ENCODE assay signal across 10 cellular contexts in the genomic region with DNA sequence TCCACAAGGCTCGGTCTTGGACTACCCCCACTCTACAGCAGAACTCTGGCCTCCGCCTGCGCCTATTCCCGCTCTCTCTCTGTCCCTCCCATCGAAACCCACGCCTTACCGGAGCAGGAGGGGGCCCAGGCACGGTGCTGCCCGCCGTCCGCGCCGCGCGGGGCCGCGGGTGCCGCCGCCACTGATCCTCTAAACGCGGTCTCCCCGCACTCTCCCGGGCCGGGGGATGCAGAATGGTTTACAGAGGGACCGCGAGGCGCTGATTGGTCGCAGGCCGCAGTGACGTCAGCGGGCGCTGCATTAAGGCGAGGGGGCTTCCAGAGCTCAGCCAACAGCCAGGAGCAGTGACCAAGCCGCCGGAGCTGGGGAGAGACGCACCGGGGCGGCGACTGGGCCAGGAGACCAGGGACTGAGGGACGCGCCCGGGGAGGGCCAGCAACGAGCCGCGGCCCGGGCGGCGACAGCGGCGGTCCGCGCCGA. TPM values are rescaled to one million over a fixed set of nuclear protein-coding genes. Genes with fewer than 3 reads are reported as not detected.
DNase-seq lines count a peak whose midpoint lies in the region; ATAC-seq and TF ChIP-seq lines count a peak whose summit lies in the region.
"Had no signal": no experiment of that assay in that cellular context is flagged by ENCODE, and none has a peak within 500 bp of the region (broad histone marks: within the 10 kb centered on the region; RNA-seq: fewer than 3 reads in every experiment).

No MANE protein-coding gene starts in this region.

- DNase-seq in SK-N-SH (peak; percentile 84), NCI-H2227 (lab: John Stamatoyannopoulos, UW; ENCODE audit: unreplicated experiment) (peak; percentile 85), retinal pigment epithelial cell (ENCODE audit: low read depth) (no peak), SKM-1 treated with dmso at 0.1 percent for 144 hours (lab: John Stamatoyannopoulos, UW; ENCODE audit: unreplicated experiment) (no peak), HPDE6-E6E7 (ENCODE audit: extremely low spot score) (no peak), occipital lobe (lab: John Stamatoyannopoulos, UW) (no peak)
- no peak for DNase-seq in effector memory CD4-positive, alpha-beta T cell

- TF ChIP-seq CTCF in SK-N-SH (IDR thresholded peaks at IDR 0.05) (no peak), retinal pigment epithelial cell (conservative IDR thresholded peaks at IDR 0.05; ENCODE audit: low read depth, low read length) (no peak)

- no peak overlapping the region for H3K9ac ChIP-seq in SK-N-SH

- TF ChIP-seq RAD21 in SK-N-SH (IDR thresholded peaks at IDR 0.05; ENCODE audit: low read length), result no peak

- peaks cover 98% of the 10 kb centered on the region for H3K27me3 ChIP-seq in SK-N-SH (ENCODE audit: insufficient read depth)
- H3K27me3 ChIP-seq in effector memory CD4-positive, alpha-beta T cell (replicated peaks; ENCODE audit: control insufficient read depth, insufficient read depth, low read length, poor library complexity, severe bottlenecking), result peaks cover 96% of the 10 kb centered on the region

- H3K27ac ChIP-seq in SK-N-SH (ENCODE audit: low read depth in 2 of 2, low read length in 1 of 2), result no peak overlapping the region
- H3K27ac ChIP-seq in effector memory CD4-positive, alpha-beta T cell (ENCODE audit: insufficient read depth, low read length, poor library complexity, severe bottlenecking), result no peak overlapping the region
- H3K27ac ChIP-seq: C4-2B had no signal

- H3F3A ChIP-seq in SK-N-SH (replicated peaks; ENCODE audit: insufficient read depth), result peaks cover 7% of the 10 kb centered on the region

- H3K4me2 ChIP-seq in SK-N-SH, result peak overlapping the region; percentile 57

- POLR2A ChIA-PET in SK-N-SH (lab: Yijun Ruan, JAX), result no interaction called here

- no peak overlapping the region for H2AFZ ChIP-seq in SK-N-SH (ENCODE audit: low read depth)

- no peaks in the 10 kb centered on the region for H3K9me2 ChIP-seq in SK-N-SH

- H3K4me1 ChIP-seq in SK-N-SH (ENCODE audit: control insufficient read depth in 1 of 2, insufficient read depth in 2 of 2, low read depth in 1 of 2, low read length in 1 of 2), result peaks cover 0 to 29% of the 10 kb centered on the region in 2 experiments; a peak in 2 of 4 replicates
- H3K4me1 ChIP-seq in effector memory CD4-positive, alpha-beta T cell (ENCODE audit: control insufficient read depth, insufficient read depth, low read length, poor library complexity, severe bottlenecking), result peaks cover 79% of the 10 kb centered on the region

- H4K20me1 ChIP-seq in SK-N-SH (ENCODE audit: insufficient read depth), result peaks cover 31% of the 10 kb centered on the region

- CTCF ChIA-PET in SK-N-SH (lab: Yijun Ruan, JAX), result interaction anchor here (2.1 to 4.1 kb wide), 2 partner anchors 15 to 111 kb away, joined by 4 to 27 read pairs; no protein-coding TSS in a partner anchor

- H3K4me3 ChIP-seq in SK-N-SH (ENCODE audit: low read depth in 2 of 2, low read length in 1 of 2) (peak overlapping the region in 1 of 2 experiments; percentile 29; a peak in 3 of 4 replicates), retinal pigment epithelial cell (ENCODE audit: low read length) (peak overlapping the region; percentile 42)
- H3K4me3 ChIP-seq in effector memory CD4-positive, alpha-beta T cell (ENCODE audit: insufficient read depth, low read depth, low read length, poor library complexity, severe bottlenecking), result peak overlapping the region; percentile 37

- no peaks in the 10 kb centered on the region for H3K79me2 ChIP-seq in SK-N-SH (ENCODE audit: insufficient read depth)

- no peaks in the 10 kb centered on the region for H3K36me3 ChIP-seq in SK-N-SH (replicated peaks in 1 of 2; ENCODE audit: control insufficient read depth in 1 of 2, insufficient read depth in 2 of 2, low read length in 1 of 2)
- H3K36me3 ChIP-seq in effector memory CD4-positive, alpha-beta T cell (ENCODE audit: control insufficient read depth, insufficient read depth, low read length), result no peaks in the 10 kb centered on the region

- no peak for TF ChIP-seq EP300 in SK-N-SH (IDR thresholded peaks at IDR 0.05; ENCODE audit: borderline replicate concordance in 1 of 2, low read depth in 1 of 2, low read length in 1 of 2)

- 15% methylated on average over 25 of the region's 53 CpGs for WGBS in SK-N-SH (ENCODE audit: low lambda C conversion rate)

- no peaks in the 10 kb centered on the region for H3K9me3 ChIP-seq in SK-N-SH
- H3K9me3 ChIP-seq in effector memory CD4-positive, alpha-beta T cell (ENCODE audit: control insufficient read depth, low read length), result no peaks in the 10 kb centered on the region

- no peak for ATAC-seq in SK-N-SH treated with all-trans-retinoic acid at 6 μM for 48 hours

TF ChIP-seq in SK-N-SH, 30 proteins besides CTCF, POLR2A, EP300 and RAD21:
- TF ChIP-seq JUND (IDR thresholded peaks at IDR 0.05) (no peak), FOSL2 (IDR thresholded peaks at IDR 0.05; ENCODE audit: borderline replicate concordance, low read depth) (no peak), RCOR1 (IDR thresholded peaks at IDR 0.05; ENCODE audit: low read length) (no peak), RXRA (IDR thresholded peaks at IDR 0.05; ENCODE audit: borderline replicate concordance, low read depth) (no peak), EZH2phosphoT487 (IDR thresholded peaks at IDR 0.05; ENCODE audit: borderline replicate concordance, low read depth) (no peak; the same call in 1 of the 2 replicates)

TF ChIP-seq in SK-N-SH treated with all-trans-retinoic acid at 6 μM for 48 hours, 23 proteins besides CTCF, POLR2A, EP300 and RAD21 (continues in another document):
- TF ChIP-seq, protein P1, sequence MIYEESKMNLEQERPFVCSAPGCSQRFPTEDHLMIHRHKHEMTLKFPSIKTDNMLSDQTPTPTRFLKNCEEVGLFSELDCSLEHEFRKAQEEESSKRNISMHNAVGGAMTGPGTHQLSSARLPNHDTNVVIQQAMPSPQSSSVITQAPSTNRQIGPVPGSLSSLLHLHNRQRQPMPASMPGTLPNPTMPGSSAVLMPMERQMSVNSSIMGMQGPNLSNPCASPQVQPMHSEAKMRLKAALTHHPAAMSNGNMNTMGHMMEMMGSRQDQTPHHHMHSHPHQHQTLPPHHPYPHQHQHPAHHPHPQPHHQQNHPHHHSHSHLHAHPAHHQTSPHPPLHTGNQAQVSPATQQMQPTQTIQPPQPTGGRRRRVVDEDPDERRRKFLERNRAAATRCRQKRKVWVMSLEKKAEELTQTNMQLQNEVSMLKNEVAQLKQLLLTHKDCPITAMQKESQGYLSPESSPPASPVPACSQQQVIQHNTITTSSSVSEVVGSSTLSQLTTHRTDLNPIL (CRISPR knock-in tag; IDR thresholded peaks at IDR 0.05; ENCODE audit: low read depth), result no peak
- TF ChIP-seq ZFP3 (CRISPR knock-in tag; IDR thresholded peaks at IDR 0.05), result no peak
- no peak for TF ChIP-seq PPARA (CRISPR knock-in tag; IDR thresholded peaks at IDR 0.05; ENCODE audit: borderline replicate concordance)
- TF ChIP-seq, protein P2, sequence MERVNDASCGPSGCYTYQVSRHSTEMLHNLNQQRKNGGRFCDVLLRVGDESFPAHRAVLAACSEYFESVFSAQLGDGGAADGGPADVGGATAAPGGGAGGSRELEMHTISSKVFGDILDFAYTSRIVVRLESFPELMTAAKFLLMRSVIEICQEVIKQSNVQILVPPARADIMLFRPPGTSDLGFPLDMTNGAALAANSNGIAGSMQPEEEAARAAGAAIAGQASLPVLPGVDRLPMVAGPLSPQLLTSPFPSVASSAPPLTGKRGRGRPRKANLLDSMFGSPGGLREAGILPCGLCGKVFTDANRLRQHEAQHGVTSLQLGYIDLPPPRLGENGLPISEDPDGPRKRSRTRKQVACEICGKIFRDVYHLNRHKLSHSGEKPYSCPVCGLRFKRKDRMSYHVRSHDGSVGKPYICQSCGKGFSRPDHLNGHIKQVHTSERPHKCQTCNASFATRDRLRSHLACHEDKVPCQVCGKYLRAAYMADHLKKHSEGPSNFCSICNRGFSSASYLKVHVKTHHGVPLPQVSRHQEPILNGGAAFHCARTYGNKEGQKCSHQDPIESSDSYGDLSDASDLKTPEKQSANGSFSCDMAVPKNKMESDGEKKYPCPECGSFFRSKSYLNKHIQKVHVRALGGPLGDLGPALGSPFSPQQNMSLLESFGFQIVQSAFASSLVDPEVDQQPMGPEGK (CRISPR knock-in tag; IDR thresholded peaks at IDR 0.05; ENCODE audit: borderline replicate concordance), result no peak
- TF ChIP-seq TCF4 (CRISPR knock-in tag; IDR thresholded peaks at IDR 0.05; ENCODE audit: borderline replicate concordance), result no peak
- TF ChIP-seq ZNF565 (CRISPR knock-in tag; conservative IDR thresholded peaks at IDR 0.05; ENCODE audit: low read depth), result no peak
- TF ChIP-seq ISL1 (CRISPR knock-in tag; IDR thresholded peaks at IDR 0.05), result no peak
- no peak for TF ChIP-seq BACH2 (CRISPR knock-in tag; IDR thresholded peaks at IDR 0.05; ENCODE audit: borderline replicate concordance)
- TF ChIP-seq, protein P3, sequence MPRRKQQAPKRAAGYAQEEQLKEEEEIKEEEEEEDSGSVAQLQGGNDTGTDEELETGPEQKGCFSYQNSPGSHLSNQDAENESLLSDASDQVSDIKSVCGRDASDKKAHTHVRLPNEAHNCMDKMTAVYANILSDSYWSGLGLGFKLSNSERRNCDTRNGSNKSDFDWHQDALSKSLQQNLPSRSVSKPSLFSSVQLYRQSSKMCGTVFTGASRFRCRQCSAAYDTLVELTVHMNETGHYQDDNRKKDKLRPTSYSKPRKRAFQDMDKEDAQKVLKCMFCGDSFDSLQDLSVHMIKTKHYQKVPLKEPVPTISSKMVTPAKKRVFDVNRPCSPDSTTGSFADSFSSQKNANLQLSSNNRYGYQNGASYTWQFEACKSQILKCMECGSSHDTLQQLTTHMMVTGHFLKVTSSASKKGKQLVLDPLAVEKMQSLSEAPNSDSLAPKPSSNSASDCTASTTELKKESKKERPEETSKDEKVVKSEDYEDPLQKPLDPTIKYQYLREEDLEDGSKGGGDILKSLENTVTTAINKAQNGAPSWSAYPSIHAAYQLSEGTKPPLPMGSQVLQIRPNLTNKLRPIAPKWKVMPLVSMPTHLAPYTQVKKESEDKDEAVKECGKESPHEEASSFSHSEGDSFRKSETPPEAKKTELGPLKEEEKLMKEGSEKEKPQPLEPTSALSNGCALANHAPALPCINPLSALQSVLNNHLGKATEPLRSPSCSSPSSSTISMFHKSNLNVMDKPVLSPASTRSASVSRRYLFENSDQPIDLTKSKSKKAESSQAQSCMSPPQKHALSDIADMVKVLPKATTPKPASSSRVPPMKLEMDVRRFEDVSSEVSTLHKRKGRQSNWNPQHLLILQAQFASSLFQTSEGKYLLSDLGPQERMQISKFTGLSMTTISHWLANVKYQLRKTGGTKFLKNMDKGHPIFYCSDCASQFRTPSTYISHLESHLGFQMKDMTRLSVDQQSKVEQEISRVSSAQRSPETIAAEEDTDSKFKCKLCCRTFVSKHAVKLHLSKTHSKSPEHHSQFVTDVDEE (CRISPR knock-in tag; IDR thresholded peaks at IDR 0.05), result no peak

RNA-seq across cellular contexts. Expression of a gene that starts 0.8 kb away (rescaled TPM):
- polyA plus RNA-seq in SK-N-SH (2012; rRNA removed), result not detected in 2 replicates
- not detected in 2 replicates for polyA plus RNA-seq in SK-N-SH (2012; cell fraction: cytosol; rRNA removed)
- polyA plus RNA-seq in SK-N-SH (2012; cell fraction: nucleus; rRNA removed), result not detected in 2 replicates
- not detected for total RNA-seq in occipital lobe
- total RNA-seq: myocyte had no signal

RNA-seq across cellular contexts. Expression of a gene that starts 12.3 kb away (rescaled TPM):
- 14.6 and 18.8 TPM in 2 replicates for polyA plus RNA-seq in SK-N-SH (2012; rRNA removed)
- 18.7 and 22.1 TPM in 2 replicates for polyA plus RNA-seq in SK-N-SH (2012; cell fraction: cytosol; rRNA removed)
- polyA plus RNA-seq in SK-N-SH (2012; cell fraction: nucleus; rRNA removed), result 21.0 and 21.2 TPM in 2 replicates
- total RNA-seq in occipital lobe, result 16.1 TPM

Comparison
In these comparisons a context has a peak if more than half of its experiments do, and no peak if none do; other contexts are left out.
1. DNase-seq: peak in SK-N-SH (single experiment) and NCI-H2227 (single experiment); none in effector memory CD4-positive, alpha-beta T cell (0 of 3), retinal pigment epithelial cell (single experiment), SKM-1 treated with dmso at 0.1 percent for 144 hours (single experiment), HPDE6-E6E7 (single experiment) and occipital lobe (single experiment).